Comparison of ENCODE assay signal across 1 cellular context in genomic region chr10:42475168-42476098, GRCh38.
TF ChIP-seq lines count a peak whose summit lies in the region.

No MANE protein-coding gene starts in this region.

TF ChIP-seq in K562, 482 proteins besides CTCF, POLR2A, EP300 and RAD21 (continued from another document and continues in another):
- TF ChIP-seq, protein P1, sequence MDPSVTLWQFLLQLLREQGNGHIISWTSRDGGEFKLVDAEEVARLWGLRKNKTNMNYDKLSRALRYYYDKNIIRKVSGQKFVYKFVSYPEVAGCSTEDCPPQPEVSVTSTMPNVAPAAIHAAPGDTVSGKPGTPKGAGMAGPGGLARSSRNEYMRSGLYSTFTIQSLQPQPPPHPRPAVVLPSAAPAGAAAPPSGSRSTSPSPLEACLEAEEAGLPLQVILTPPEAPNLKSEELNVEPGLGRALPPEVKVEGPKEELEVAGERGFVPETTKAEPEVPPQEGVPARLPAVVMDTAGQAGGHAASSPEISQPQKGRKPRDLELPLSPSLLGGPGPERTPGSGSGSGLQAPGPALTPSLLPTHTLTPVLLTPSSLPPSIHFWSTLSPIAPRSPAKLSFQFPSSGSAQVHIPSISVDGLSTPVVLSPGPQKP (CRISPR knock-in tag; IDR thresholded peaks at IDR 0.05): no peak
- TF ChIP-seq SNRNP70 (optimal IDR thresholded peaks at IDR 0.05; ENCODE audit: low read depth, low read length) (no peak), IFI16 (CRISPR knock-in tag; IDR thresholded peaks at IDR 0.05) (no peak), SIN3A (IDR thresholded peaks at IDR 0.05; ENCODE audit: borderline replicate concordance in 2 of 2, control insufficient read depth in 1 of 2, low read depth in 2 of 2, low read length in 2 of 2) (no peak), CREB1 (IDR thresholded peaks at IDR 0.05) (no peak), CREB1 (CRISPR knock-in tag; IDR thresholded peaks at IDR 0.05) (no peak), CHAMP1 (IDR thresholded peaks at IDR 0.05) (no peak), TCF7 (IDR thresholded peaks at IDR 0.05; ENCODE audit: borderline replicate concordance) (no peak), TGIF2 (CRISPR knock-in tag; IDR thresholded peaks at IDR 0.05) (no peak), ZNF592 (IDR thresholded peaks at IDR 0.05) (no peak), GTF2B (IDR thresholded peaks at IDR 0.05; ENCODE audit: extremely low read depth, insufficient read length) (no peak), FOXM1 (IDR thresholded peaks at IDR 0.05; ENCODE audit: low read depth) (no peak), FOXM1 (CRISPR knock-in tag; IDR thresholded peaks at IDR 0.05; ENCODE audit: low read depth) (0 out of 2 replicates have a peak, but pooled peaks have one; percentile 40), RBFOX2 (IDR thresholded peaks at IDR 0.05; ENCODE audit: low read depth, low read length) (peak; percentile 74), ILK (tag; IDR thresholded peaks at IDR 0.05; ENCODE audit: borderline replicate concordance, low read depth) (no peak), KLF13 (tag; IDR thresholded peaks at IDR 0.05; ENCODE audit: borderline replicate concordance, low read depth) (no peak), RHOXF2B (CRISPR knock-in tag; conservative IDR thresholded peaks at IDR 0.05) (no peak), DNMT1 (IDR thresholded peaks at IDR 0.05) (no peak), NFYB (IDR thresholded peaks at IDR 0.05; ENCODE audit: extremely low read depth, insufficient read length) (peak; percentile 56), NR3C1 (CRISPR knock-in tag; IDR thresholded peaks at IDR 0.05) (0 out of 2 replicates have a peak, but pooled peaks have one; percentile 25), STAG1 (CRISPR knock-in tag; IDR thresholded peaks at IDR 0.05; ENCODE audit: borderline replicate concordance) (0 out of 2 replicates have a peak, but pooled peaks have one; percentile 15), RBM25 (IDR thresholded peaks at IDR 0.05; ENCODE audit: low read depth, low read length, severe bottlenecking) (peak; percentile 11), TCF7L2 (IDR thresholded peaks at IDR 0.05; ENCODE audit: low read depth, low read length) (no peak), POLR2G (IDR thresholded peaks at IDR 0.05; ENCODE audit: low read depth, low read length) (peak; percentile 73), MAX (CRISPR knock-in tag; IDR thresholded peaks at IDR 0.05) (peak; percentile 70), ZBTB33 (CRISPR knock-in tag; IDR thresholded peaks at IDR 0.05) (peak; percentile 60), CAMTA2 (CRISPR knock-in tag; conservative IDR thresholded peaks at IDR 0.05) (no peak), ZNF551 (CRISPR knock-in tag; IDR thresholded peaks at IDR 0.05) (no peak), PHF8 (IDR thresholded peaks at IDR 0.05; ENCODE audit: borderline replicate concordance, low read length) (peak; percentile 18; the same call in 1 of the 2 replicates), MNT (conservative IDR thresholded peaks at IDR 0.05) (0 out of 4 replicates have a peak, but pooled peaks of 1 of the 2 experiments have one; percentile 37), ZFX (CRISPR knock-in tag; IDR thresholded peaks at IDR 0.05) (peak; percentile 62), U2AF2 (optimal IDR thresholded peaks at IDR 0.05; ENCODE audit: low read depth, low read length) (no peak), MBD2 (IDR thresholded peaks at IDR 0.05; ENCODE audit: borderline replicate concordance, low read depth) (no peak), TOE1 (IDR thresholded peaks at IDR 0.05; ENCODE audit: borderline replicate concordance) (no peak), TOE1 (CRISPR knock-in tag; IDR thresholded peaks at IDR 0.05; ENCODE audit: borderline replicate concordance, low read depth) (no peak), TRIM24 (IDR thresholded peaks at IDR 0.05) (no peak)
- TF ChIP-seq, protein P2, sequence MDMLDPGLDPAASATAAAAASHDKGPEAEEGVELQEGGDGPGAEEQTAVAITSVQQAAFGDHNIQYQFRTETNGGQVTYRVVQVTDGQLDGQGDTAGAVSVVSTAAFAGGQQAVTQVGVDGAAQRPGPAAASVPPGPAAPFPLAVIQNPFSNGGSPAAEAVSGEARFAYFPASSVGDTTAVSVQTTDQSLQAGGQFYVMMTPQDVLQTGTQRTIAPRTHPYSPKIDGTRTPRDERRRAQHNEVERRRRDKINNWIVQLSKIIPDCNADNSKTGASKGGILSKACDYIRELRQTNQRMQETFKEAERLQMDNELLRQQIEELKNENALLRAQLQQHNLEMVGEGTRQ (CRISPR knock-in tag; IDR thresholded peaks at IDR 0.05): no peak
- TF ChIP-seq, protein P3, sequence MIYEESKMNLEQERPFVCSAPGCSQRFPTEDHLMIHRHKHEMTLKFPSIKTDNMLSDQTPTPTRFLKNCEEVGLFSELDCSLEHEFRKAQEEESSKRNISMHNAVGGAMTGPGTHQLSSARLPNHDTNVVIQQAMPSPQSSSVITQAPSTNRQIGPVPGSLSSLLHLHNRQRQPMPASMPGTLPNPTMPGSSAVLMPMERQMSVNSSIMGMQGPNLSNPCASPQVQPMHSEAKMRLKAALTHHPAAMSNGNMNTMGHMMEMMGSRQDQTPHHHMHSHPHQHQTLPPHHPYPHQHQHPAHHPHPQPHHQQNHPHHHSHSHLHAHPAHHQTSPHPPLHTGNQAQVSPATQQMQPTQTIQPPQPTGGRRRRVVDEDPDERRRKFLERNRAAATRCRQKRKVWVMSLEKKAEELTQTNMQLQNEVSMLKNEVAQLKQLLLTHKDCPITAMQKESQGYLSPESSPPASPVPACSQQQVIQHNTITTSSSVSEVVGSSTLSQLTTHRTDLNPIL (CRISPR knock-in tag; IDR thresholded peaks at IDR 0.05): no peak
- TF ChIP-seq, protein P4, sequence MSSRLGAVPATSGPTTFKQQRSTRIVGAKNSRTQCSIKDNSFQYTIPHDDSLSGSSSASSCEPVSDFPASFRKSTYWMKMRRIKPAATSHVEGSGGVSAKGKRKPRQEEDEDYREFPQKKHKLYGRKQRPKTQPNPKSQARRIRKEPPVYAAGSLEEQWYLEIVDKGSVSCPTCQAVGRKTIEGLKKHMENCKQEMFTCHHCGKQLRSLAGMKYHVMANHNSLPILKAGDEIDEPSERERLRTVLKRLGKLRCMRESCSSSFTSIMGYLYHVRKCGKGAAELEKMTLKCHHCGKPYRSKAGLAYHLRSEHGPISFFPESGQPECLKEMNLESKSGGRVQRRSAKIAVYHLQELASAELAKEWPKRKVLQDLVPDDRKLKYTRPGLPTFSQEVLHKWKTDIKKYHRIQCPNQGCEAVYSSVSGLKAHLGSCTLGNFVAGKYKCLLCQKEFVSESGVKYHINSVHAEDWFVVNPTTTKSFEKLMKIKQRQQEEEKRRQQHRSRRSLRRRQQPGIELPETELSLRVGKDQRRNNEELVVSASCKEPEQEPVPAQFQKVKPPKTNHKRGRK (tag; IDR thresholded peaks at IDR 0.05): no peak
- TF ChIP-seq, protein P5, sequence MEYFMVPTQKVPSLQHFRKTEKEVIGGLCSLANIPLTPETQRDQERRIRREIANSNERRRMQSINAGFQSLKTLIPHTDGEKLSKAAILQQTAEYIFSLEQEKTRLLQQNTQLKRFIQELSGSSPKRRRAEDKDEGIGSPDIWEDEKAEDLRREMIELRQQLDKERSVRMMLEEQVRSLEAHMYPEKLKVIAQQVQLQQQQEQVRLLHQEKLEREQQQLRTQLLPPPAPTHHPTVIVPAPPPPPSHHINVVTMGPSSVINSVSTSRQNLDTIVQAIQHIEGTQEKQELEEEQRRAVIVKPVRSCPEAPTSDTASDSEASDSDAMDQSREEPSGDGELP (CRISPR knock-in tag; IDR thresholded peaks at IDR 0.05; ENCODE audit: borderline replicate concordance): 0 out of 2 replicates have a peak, but pooled peaks have one; percentile 24
- TF ChIP-seq, protein P6, sequence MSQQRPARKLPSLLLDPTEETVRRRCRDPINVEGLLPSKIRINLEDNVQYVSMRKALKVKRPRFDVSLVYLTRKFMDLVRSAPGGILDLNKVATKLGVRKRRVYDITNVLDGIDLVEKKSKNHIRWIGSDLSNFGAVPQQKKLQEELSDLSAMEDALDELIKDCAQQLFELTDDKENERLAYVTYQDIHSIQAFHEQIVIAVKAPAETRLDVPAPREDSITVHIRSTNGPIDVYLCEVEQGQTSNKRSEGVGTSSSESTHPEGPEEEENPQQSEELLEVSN (IDR thresholded peaks at IDR 0.05; ENCODE audit: borderline replicate concordance in 1 of 2, extremely low read depth in 1 of 2, insufficient read depth in 1 of 2, insufficient read length in 1 of 2, low read depth in 1 of 2, low read length in 1 of 2, poor library complexity in 1 of 2, severe bottlenecking in 1 of 2): peak in 1 of 2 experiments; percentile 17
- TF ChIP-seq, protein P7, sequence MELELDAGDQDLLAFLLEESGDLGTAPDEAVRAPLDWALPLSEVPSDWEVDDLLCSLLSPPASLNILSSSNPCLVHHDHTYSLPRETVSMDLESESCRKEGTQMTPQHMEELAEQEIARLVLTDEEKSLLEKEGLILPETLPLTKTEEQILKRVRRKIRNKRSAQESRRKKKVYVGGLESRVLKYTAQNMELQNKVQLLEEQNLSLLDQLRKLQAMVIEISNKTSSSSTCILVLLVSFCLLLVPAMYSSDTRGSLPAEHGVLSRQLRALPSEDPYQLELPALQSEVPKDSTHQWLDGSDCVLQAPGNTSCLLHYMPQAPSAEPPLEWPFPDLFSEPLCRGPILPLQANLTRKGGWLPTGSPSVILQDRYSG (tag; conservative IDR thresholded peaks at IDR 0.05; ENCODE audit: low read depth): no peak
